7 cellular contexts compared by ENCODE assay signal in genomic region chrX:40782644-40783259, GRCh38. TPM values are rescaled to one million over a fixed set of nuclear protein-coding genes. Genes with fewer than 3 reads are reported as not detected.
DNase-seq lines count a peak whose midpoint lies in the region; ATAC-seq, FAIRE-seq and TF ChIP-seq lines count a peak whose summit lies in the region.
"Not testable (repeated sequence)": the region's sequence is repeated elsewhere in the genome, so short reads cannot be mapped to it uniquely, and the experiment has no call there.

No MANE protein-coding gene starts in this region.

- in situ Hi-C loops in gastrocnemius medialis (cut with MboI; ENCODE audit: low sequenced_read_pairs in 4 of 4): not testable (repeated sequence)

- peak; percentile 41 to 72 for ATAC-seq in gastrocnemius medialis

- not testable (repeated sequence) for H3K27me3 Mint-ChIP-seq in nephron progenitor cell (ENCODE audit: low read depth, poor library complexity)

- not testable (repeated sequence) for H3K36me3 ChIP-seq in gastrocnemius medialis

- TF ChIP-seq CTCF in D721Med (IDR thresholded peaks at IDR 0.05; ENCODE audit: insufficient read depth, missing control alignments); epithelial cell of esophagus (IDR thresholded peaks at IDR 0.05; ENCODE audit: insufficient read depth, low read depth, low read length, missing control alignments); nephron progenitor cell (IDR thresholded peaks at IDR 0.05); gastrocnemius medialis (IDR thresholded peaks at IDR 0.05 in 4 of 5, conservative IDR thresholded peaks at IDR 0.05 in 1 of 5): not testable (repeated sequence)

- peak overlapping the region; percentile 53 to 70 (median 68) for H3K27ac ChIP-seq in gastrocnemius medialis

- H3K27ac Mint-ChIP-seq in nephron progenitor cell: peak overlapping the region; percentile 53

- peaks cover 27% of the 10 kb centered on the region for H3K9me3 Mint-ChIP-seq in nephron progenitor cell

- H3K4me3 ChIP-seq in epithelial cell of esophagus (ENCODE audit: low read length); gastrocnemius medialis: not testable (repeated sequence)

- H3K9me3 ChIP-seq in gastrocnemius medialis: not testable (repeated sequence)

- not testable (repeated sequence) for H3K4me1 ChIP-seq in gastrocnemius medialis

- H3K4me3 Mint-ChIP-seq in nephron progenitor cell: not testable (repeated sequence)

- DNase-seq in D721Med (ENCODE audit: insufficient read length, low spot score); nephron progenitor cell: not testable (repeated sequence)
- peak; percentile 79 for DNase-seq in NCI-H524 treated with DMSO at 0.1 percent for 48 hours (lab: John Stamatoyannopoulos, UW)
- DNase-seq in NCI-H82 treated with DMSO at 0.1 percent for 48 hours (lab: John Stamatoyannopoulos, UW; ENCODE audit: unreplicated experiment): peak; percentile 45
- peak; percentile 42 for DNase-seq in epithelial cell of esophagus (ENCODE audit: low read depth)
- peak; percentile 5 for DNase-seq in islet precursor cell
- DNase-seq in gastrocnemius medialis: peak; percentile 4 to 46

- H3K27me3 ChIP-seq in gastrocnemius medialis: not testable (repeated sequence)

- H3K4me1 Mint-ChIP-seq in nephron progenitor cell: not testable (repeated sequence)

- peak; percentile 41 for FAIRE-seq in D721Med (lab: Jason Lieb, UNC)

- TF ChIP-seq POLR2A in gastrocnemius medialis (IDR thresholded peaks at IDR 0.05): not testable (repeated sequence)

- not testable (repeated sequence) for H3K36me3 Mint-ChIP-seq in nephron progenitor cell (ENCODE audit: low read depth)

- intact Hi-C loops in gastrocnemius medialis (cut with DNase I; ENCODE audit: low total_unique reads): not testable (repeated sequence)

RNA-seq across cellular contexts. Expression of gene MED14, which starts 47.4 kb away (rescaled TPM):
- 10 to 100 TPM; 19.8 to 27.0 (median 24.0) TPM for total RNA-seq in gastrocnemius medialis
